10 cellular contexts compared by ENCODE assay signal in the genomic region with DNA sequence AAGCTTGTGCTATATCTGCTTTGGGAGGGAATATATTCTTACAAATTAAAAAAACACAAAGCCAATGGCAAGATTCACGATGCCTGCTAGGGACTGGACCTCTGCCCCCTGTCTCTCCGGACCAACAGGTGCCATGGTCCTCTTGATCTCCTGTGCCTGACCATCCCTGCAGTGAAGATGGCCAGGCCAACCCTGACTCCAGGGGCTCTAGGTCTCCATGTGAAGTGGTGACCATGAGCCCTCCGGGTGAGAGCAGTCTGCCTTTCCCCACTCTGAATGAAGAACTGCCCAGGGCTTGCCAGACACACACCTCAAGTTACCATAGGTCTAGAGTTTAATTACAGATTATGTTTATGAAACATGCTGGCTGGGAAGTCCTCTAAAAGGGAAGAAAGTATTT. TPM values are rescaled to one million over a fixed set of nuclear protein-coding genes. Genes with fewer than 3 reads are reported as not detected.
DNase-seq lines count a peak whose midpoint lies in the region; TF ChIP-seq lines count a peak whose summit lies in the region.
"Had no signal": no experiment of that assay in that cellular context is flagged by ENCODE, and none has a peak within 500 bp of the region (broad histone marks: within the 10 kb centered on the region; RNA-seq: fewer than 3 reads in every experiment).

No MANE protein-coding gene starts in this region.

- intact Hi-C loops in colonic mucosa (cut with DNase I) = no loop called here

- H2BK12ac ChIP-seq in trophoblast cell (ENCODE audit: low read length) = peak overlapping the region; percentile 81

- TF ChIP-seq CTCF in colonic mucosa (IDR thresholded peaks at IDR 0.05) = no peak
- TF ChIP-seq CTCF in progenitor cell of endocrine pancreas (IDR thresholded peaks at IDR 0.05; ENCODE audit: unreplicated experiment) = no peak

- no peaks in the 10 kb centered on the region for H3K9me3 ChIP-seq in CD8-positive, alpha-beta memory T cell (ENCODE audit: low read length)
- no peaks in the 10 kb centered on the region for H3K9me3 ChIP-seq in colonic mucosa
- H3K9me3 ChIP-seq in trophoblast cell (ENCODE audit: insufficient read depth, low read depth, low read length) = no peaks in the 10 kb centered on the region

- H3K9ac ChIP-seq in colonic mucosa (ENCODE audit: low read depth in 2 of 2, low read length in 2 of 2) (peak overlapping the region in 1 of 2 donors; percentile 38), trophoblast cell (ENCODE audit: low read length) (no peak overlapping the region), mesendoderm (ENCODE audit: low read length) (no peak overlapping the region)

- peaks cover 60% of the 10 kb centered on the region for H3K4me1 ChIP-seq in CD8-positive, alpha-beta memory T cell (ENCODE audit: insufficient read depth, low read length)
- H3K4me1 ChIP-seq in colonic mucosa (no peaks in the 10 kb centered on the region), trophoblast cell (ENCODE audit: control insufficient read depth in 1 of 2, insufficient read depth in 2 of 2, low read length in 2 of 2) (peaks cover 15 to 23% of the 10 kb centered on the region in 2 experiments), mesendoderm (ENCODE audit: control insufficient read depth, low read depth, low read length) (no peaks in the 10 kb centered on the region)

- no CpG with 5 or more reads among the region's 3 CpGs for WGBS in trophoblast cell (ENCODE audit: extremely low coverage, insufficient coverage, insufficient read length)
- no CpG with 5 or more reads among the region's 3 CpGs for WGBS in mesendoderm (ENCODE audit: extremely low coverage, insufficient coverage, low lambda C conversion rate)

- no peak overlapping the region for H4K12ac ChIP-seq in trophoblast cell (ENCODE audit: low read depth, low read length)

- H2BK5ac ChIP-seq in trophoblast cell (ENCODE audit: low read depth, low read length, poor library complexity) (peak overlapping the region; percentile 54), mesendoderm (ENCODE audit: low read length) (no peak overlapping the region)

- CTCF ChIA-PET in CD8-positive, alpha-beta memory T cell (lab: Charles Lee) = interaction anchor here (1.2 to 4.1 kb wide), 4 partner anchors 20 to 189 kb away, joined by 3 to 14 read pairs (median 6); a partner anchor contains a TSS

- H3K4ac ChIP-seq in trophoblast cell (ENCODE audit: low read depth, low read length) (peak overlapping the region; percentile 13), mesendoderm (ENCODE audit: low read depth, low read length) (no peak overlapping the region)

- peak overlapping the region; percentile 84 for H4K91ac ChIP-seq in trophoblast cell (ENCODE audit: low read depth, low read length)

- H3K36me3 Mint-ChIP-seq in CD8-positive, alpha-beta memory T cell = peaks cover 15 to 58% (median 17%) of the 10 kb centered on the region in 3 donors
- no peaks in the 10 kb centered on the region for H3K36me3 Mint-ChIP-seq in progenitor cell of endocrine pancreas (ENCODE audit: insufficient read depth)

- H3K79me2 ChIP-seq in trophoblast cell (ENCODE audit: control insufficient read depth, insufficient read depth, low read length, poor library complexity) (no peaks in the 10 kb centered on the region), mesendoderm (ENCODE audit: control insufficient read depth, insufficient read depth, low read length) (no peaks in the 10 kb centered on the region)

- no peak overlapping the region for H3K56ac ChIP-seq in mesendoderm (ENCODE audit: low read length)

- H3K4me3 Mint-ChIP-seq in CD8-positive, alpha-beta memory T cell = peak overlapping the region; percentile 96 to 100 (median 98)
- H3K4me3 Mint-ChIP-seq in progenitor cell of endocrine pancreas (ENCODE audit: low read depth) = no peak overlapping the region
- H3K4me3 Mint-ChIP-seq: endodermal cell had no signal

- no peak overlapping the region for H3K23ac ChIP-seq in trophoblast cell (ENCODE audit: low read length)
- no peak overlapping the region for H3K23ac ChIP-seq in mesendoderm (ENCODE audit: low read length)

- no peak overlapping the region for H4K5ac ChIP-seq in mesendoderm (ENCODE audit: low read length)

- peak overlapping the region; percentile 60 for H3K14ac ChIP-seq in trophoblast cell (ENCODE audit: low read length)

- H4K8ac ChIP-seq in trophoblast cell (ENCODE audit: low read depth, low read length) (no peak overlapping the region), mesendoderm (ENCODE audit: low read depth, low read length) (no peak overlapping the region)

- peaks cover 7% of the 10 kb centered on the region for H3K36me3 ChIP-seq in CD8-positive, alpha-beta memory T cell (ENCODE audit: insufficient read depth, low read length)
- H3K36me3 ChIP-seq in colonic mucosa (no peaks in the 10 kb centered on the region), trophoblast cell (ENCODE audit: control insufficient read depth in 1 of 2, insufficient read depth in 2 of 2, low read length in 2 of 2) (no peaks in the 10 kb centered on the region), mesendoderm (ENCODE audit: control insufficient read depth, insufficient read depth, low read length) (no peaks in the 10 kb centered on the region)

- peak overlapping the region; percentile 85 for H3K27ac ChIP-seq in CD8-positive, alpha-beta memory T cell (ENCODE audit: low read depth, low read length)
- H3K27ac ChIP-seq in colonic mucosa (peak overlapping the region; percentile 76), trophoblast cell (ENCODE audit: low read depth, low read length) (no peak overlapping the region), mesendoderm (ENCODE audit: low read depth, low read length) (no peak overlapping the region)

- H3K27me3 Mint-ChIP-seq in CD8-positive, alpha-beta memory T cell = peaks cover 0 to under 1% of the 10 kb centered on the region in 2 donors
- H3K27me3 Mint-ChIP-seq in progenitor cell of endocrine pancreas = peaks cover 6% of the 10 kb centered on the region

- H2AK5ac ChIP-seq in trophoblast cell (ENCODE audit: low read length) = peak overlapping the region; percentile 36
- no peak overlapping the region for H2AK5ac ChIP-seq in mesendoderm (ENCODE audit: low read length)

- no peaks in the 10 kb centered on the region for H3K27me3 ChIP-seq in CD8-positive, alpha-beta memory T cell (ENCODE audit: insufficient read depth, low read length, poor library complexity, severe bottlenecking)
- H3K27me3 ChIP-seq in colonic mucosa = no peaks in the 10 kb centered on the region
- H3K27me3 ChIP-seq in trophoblast cell (ENCODE audit: insufficient read depth, low read length) = no peaks in the 10 kb centered on the region
- H3K27me3 ChIP-seq in mesendoderm (ENCODE audit: insufficient read depth, low read length, poor library complexity) = no peaks in the 10 kb centered on the region

- POLR2A ChIA-PET in CD8-positive, alpha-beta memory T cell (lab: Charles Lee) = interaction anchor here (1.3 to 1.8 kb wide), 3 partner anchors 9 to 186 kb away, joined by 5 to 13 read pairs (median 9); a partner anchor contains a TSS

- H3K18ac ChIP-seq in trophoblast cell (ENCODE audit: low read length) (peak overlapping the region; percentile 48), mesendoderm (ENCODE audit: low read length) (no peak overlapping the region)

- in situ Hi-C loops in KBM-7 (cut with MboI; ENCODE audit: low pct_unique_long_range_greater_than_20kb, low sequenced_read_pairs) = no loop called here

- peak overlapping the region; percentile 73 to 100 (median 99) for H3K27ac Mint-ChIP-seq in CD8-positive, alpha-beta memory T cell
- no peak overlapping the region for H3K27ac Mint-ChIP-seq in progenitor cell of endocrine pancreas
- H3K27ac Mint-ChIP-seq: endodermal cell had no signal

- no peak overlapping the region for H2AFZ ChIP-seq in trophoblast cell (ENCODE audit: insufficient read depth, low read length, poor library complexity)

- peaks cover 61 to 80% (median 66%) of the 10 kb centered on the region in 3 donors for H3K4me1 Mint-ChIP-seq in CD8-positive, alpha-beta memory T cell
- H3K4me1 Mint-ChIP-seq in progenitor cell of endocrine pancreas (ENCODE audit: low read depth) = no peaks in the 10 kb centered on the region

- H3K4me2 ChIP-seq in trophoblast cell (ENCODE audit: low read length) (no peak overlapping the region), mesendoderm (ENCODE audit: low read length) (no peak overlapping the region)

- H2BK15ac ChIP-seq in mesendoderm (replicated peaks; ENCODE audit: low read depth) = no peak overlapping the region

- H3K79me1 ChIP-seq in trophoblast cell (ENCODE audit: low read length) (peaks cover 22% of the 10 kb centered on the region), mesendoderm (ENCODE audit: low read length) (no peaks in the 10 kb centered on the region)

- H2BK120ac ChIP-seq in trophoblast cell (ENCODE audit: insufficient read depth, low read length, poor library complexity) (peak overlapping the region; percentile 62), mesendoderm (ENCODE audit: low read depth, low read length) (no peak overlapping the region)

- H3K9me3 Mint-ChIP-seq in CD8-positive, alpha-beta memory T cell = no peaks in the 10 kb centered on the region
- H3K9me3 Mint-ChIP-seq in progenitor cell of endocrine pancreas (ENCODE audit: low read depth) = no peaks in the 10 kb centered on the region
- H3K9me3 Mint-ChIP-seq: endodermal cell had no signal

- no peak for DNase-seq in CD8-positive, alpha-beta memory T cell
- DNase-seq in NAMALWA (ENCODE audit: low spot score) (peak; percentile 34), colonic mucosa (no peak), trophoblast cell (peak in 1 of 2 donors; percentile 23), KBM-7 (no peak), progenitor cell of endocrine pancreas (ENCODE audit: low spot score, unreplicated experiment) (no peak), mesendoderm (no peak), islet precursor cell (no peak)
- DNase-seq: activated CD8-positive, alpha-beta memory T cell treated with anti-CD3 and anti-CD28 coated beads, Interleukin-2, amount 50 U/mL, for 48 hours; endodermal cell had no signal

- H3K4me3 ChIP-seq in CD8-positive, alpha-beta memory T cell (ENCODE audit: low read length) = peak overlapping the region; percentile 94
- H3K4me3 ChIP-seq in colonic mucosa = peak overlapping the region; percentile 32
- H3K4me3 ChIP-seq in trophoblast cell (ENCODE audit: low read depth, low read length) = no peak overlapping the region
- no peak overlapping the region for H3K4me3 ChIP-seq in mesendoderm (ENCODE audit: low read length)

RNA-seq across cellular contexts. Expression of a gene that starts 1.5 kb away (rescaled TPM):
- total RNA-seq in CD8-positive, alpha-beta memory T cell = 100 to 1,000 TPM; 495 to 511 TPM
- 2,936 TPM for polyA plus RNA-seq in CD8-positive, alpha-beta memory T cell
- 10 to 100 TPM; 21.5 to 40.8 TPM for total RNA-seq in colonic mucosa
- polyA plus RNA-seq in trophoblast cell (2013) = 144 and 156 TPM in 2 replicates
- 0.79 and 1.7 TPM in 2 replicates for total RNA-seq in progenitor cell of endocrine pancreas
- polyA plus RNA-seq in mesendoderm (2013, experiment 1 of 2) = 9.5 TPM
- 9.5 TPM for polyA plus RNA-seq in mesendoderm (2013, experiment 2 of 2)

RNA-seq across cellular contexts. Expression of a gene that starts 12.9 kb away (rescaled TPM):
- not detected for total RNA-seq in CD8-positive, alpha-beta memory T cell
- polyA plus RNA-seq in CD8-positive, alpha-beta memory T cell = not detected
- total RNA-seq in colonic mucosa = not detected
- not detected in 2 replicates for polyA plus RNA-seq in trophoblast cell (2013)
- not detected in 2 replicates for total RNA-seq in progenitor cell of endocrine pancreas
- polyA plus RNA-seq in mesendoderm (2013, experiment 1 of 2) = not detected
- not detected for polyA plus RNA-seq in mesendoderm (2013, experiment 2 of 2)
- total RNA-seq: endodermal cell had no signal

RNA-seq across cellular contexts. Expression of a gene that starts 21.6 kb away (rescaled TPM):
- total RNA-seq in CD8-positive, alpha-beta memory T cell = 1 to 10 TPM; 2.0 to 2.1 TPM
- polyA plus RNA-seq in CD8-positive, alpha-beta memory T cell = 5.3 TPM
- 1 to 10 TPM in 1 of 2 donors, under 1 TPM in 1; 0.52 to 2.1 TPM for total RNA-seq in colonic mucosa
- 42.0 and 49.0 TPM in 2 replicates for polyA plus RNA-seq in trophoblast cell (2013)
- 22.8 and 23.1 TPM in 2 replicates for total RNA-seq in progenitor cell of endocrine pancreas
- 0.24 TPM for polyA plus RNA-seq in mesendoderm (2013, experiment 1 of 2)
- 0.14 TPM for polyA plus RNA-seq in mesendoderm (2013, experiment 2 of 2)

Comparison
In these comparisons a context has a peak if more than half of its experiments do, and no peak if none do; other contexts are left out.
1. H3K27ac ChIP-seq: peak in CD8-positive, alpha-beta memory T cell (single experiment) and colonic mucosa (single experiment); none in trophoblast cell (single experiment) and mesendoderm (single experiment).
2. H3K4me3 ChIP-seq: peak in CD8-positive, alpha-beta memory T cell (single experiment) and colonic mucosa (single experiment); none in trophoblast cell (single experiment) and mesendoderm (single experiment).